Comparison of ENCODE assay signal across 7 cellular contexts in the genomic region with DNA sequence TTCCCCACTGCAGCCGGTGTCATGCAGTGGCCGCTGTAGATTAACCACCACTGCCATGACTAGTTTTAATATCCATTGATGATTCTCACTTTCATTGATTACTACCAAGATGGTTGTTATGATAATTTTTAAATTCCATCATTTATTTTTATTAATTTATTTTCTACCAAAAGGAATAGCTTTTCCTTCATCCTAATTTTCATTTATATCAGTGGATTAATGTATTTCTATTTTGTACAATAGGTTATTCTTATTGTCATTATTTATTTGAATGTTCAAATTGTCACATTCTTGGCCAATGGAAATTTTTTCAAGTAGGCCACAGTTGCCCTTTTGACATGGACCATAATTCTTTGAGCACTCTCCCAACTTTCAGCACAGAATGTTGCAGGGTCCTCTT.
"Had no signal": no experiment of that assay in that cellular context is flagged by ENCODE, and none has a peak within 500 bp of the region (broad histone marks: within the 10 kb centered on the region; RNA-seq: fewer than 3 reads in every experiment).

No MANE protein-coding gene starts in this region.

- H3K4me3 ChIP-seq: K562 had no signal

- DNase-seq: IMR-90, KBM-7, KG1 had no signal

- H3K4me2 ChIP-seq: KMS-11 had no signal

- H3K9ac ChIP-seq: KMS-11 had no signal

- ATAC-seq: HepG2, K562 had no signal

- H3K27ac ChIP-seq: HL-60, KMS-11 had no signal
